31 cellular contexts compared by ENCODE assay signal in the genomic region with DNA sequence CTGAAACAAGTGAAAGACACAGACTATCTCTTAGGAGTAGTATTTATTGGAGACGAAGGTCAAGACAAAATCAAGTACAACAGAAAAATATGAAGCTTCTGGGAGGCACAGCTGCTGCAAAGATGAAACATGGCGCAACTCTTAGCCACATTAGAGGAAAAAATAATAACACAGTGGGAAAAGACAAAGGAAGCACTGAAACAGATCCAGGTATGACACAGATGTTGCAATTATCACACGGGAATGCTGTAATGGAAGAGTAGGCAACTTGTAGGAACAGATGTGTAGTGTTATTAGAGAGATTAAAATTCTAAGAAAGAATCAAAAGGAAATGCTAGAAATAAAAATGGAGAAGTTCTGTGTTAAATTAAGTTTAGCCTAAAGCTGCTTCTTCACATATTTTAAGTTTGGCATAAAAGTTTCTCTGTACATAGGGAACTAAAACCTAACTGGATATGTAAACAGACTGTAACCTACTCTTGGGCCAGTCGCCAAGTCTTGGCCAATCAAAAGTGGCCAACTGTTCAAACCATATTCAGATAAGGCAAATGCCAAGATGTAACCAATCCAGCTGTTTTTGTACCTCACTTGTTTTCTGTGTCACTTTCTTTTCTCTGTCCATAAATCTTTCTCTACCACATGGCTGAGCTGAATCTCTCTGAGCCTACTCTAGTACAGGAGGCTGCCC.
DNase-seq lines count a peak whose midpoint lies in the region; ATAC-seq, FAIRE-seq and TF ChIP-seq lines count a peak whose summit lies in the region.
"Had no signal": no experiment of that assay in that cellular context is flagged by ENCODE, and none has a peak within 500 bp of the region (broad histone marks: within the 10 kb centered on the region; RNA-seq: fewer than 3 reads in every experiment).

No MANE protein-coding gene starts in this region.

- TF ChIP-seq CTCF in bronchial epithelial cell (IDR thresholded peaks at IDR 0.05; ENCODE audit: insufficient read depth, low read length, severe bottlenecking) (no peak), tibial artery (IDR thresholded peaks at IDR 0.05) (no peak)

- DNase-seq in H4 (ENCODE audit: low spot score) = peak; percentile 61
- peak; percentile 73 for DNase-seq in MV-4-11 (lab: John Stamatoyannopoulos, UW)
- DNase-seq in bronchial epithelial cell (ENCODE audit: low read depth) = peak; percentile 56
- no peak for DNase-seq in sciatic nerve (ENCODE audit: low spot score)
- DNase-seq in ACHN = no peak
- DNase-seq in tibial artery = no peak
- DNase-seq: activated CD4-positive, alpha-beta T cell treated with anti-CD3 and anti-CD28 coated beads, Interleukin-2, amount 50 U/mL, for 4 hours; activated CD4-positive, CD25-positive, alpha-beta regulatory T cell; activated CD8-positive, alpha-beta memory T cell treated with anti-CD3 and anti-CD28 coated beads, Interleukin-2, amount 50 U/mL, for 48 hours; CD4-positive, CD25-positive, alpha-beta regulatory T cell; cerebellar nuclear complex; heart right ventricle; HFFc6; left cardiac atrium; mesenchymal stem cell; naive B cell; NCI-H1048; NCI-H187 treated with DMSO at 0.1 percent for 48 hours; NCI-H774; nucleus accumbens; retina; Right ventricle myocardium superior; stimulated activated CD4-positive, alpha-beta T cell treated with anti-CD3 and anti-CD28 coated beads, Interleukin-4, amount 100 ng/mL, for 24 hours; stimulated activated naive B cell treated with anti-CD40 and anti-IgM and Interleukin-4, amounts not matched to agents 10 μg/mL and 1 μg/mL and 100 μg/mL, for 72 hours had no signal

- in situ Hi-C loops in ACHN (cut with HindIII; ENCODE audit: low pct_ligation_motif_present, low pct_unique_long_range_greater_than_20kb, low sequenced_read_pairs) = no loop called here

- intact Hi-C loops in sciatic nerve (cut with DNase I) (no loop called here), tibial artery (cut with DNase I; ENCODE audit: low total_unique reads) (no loop called here)

- H3K9me3 ChIP-seq in tibial artery = no peaks in the 10 kb centered on the region
- H3K9me3 ChIP-seq: ascending aorta, heart right ventricle, thoracic aorta had no signal

- H3K27ac ChIP-seq in tibial artery = no peak overlapping the region
- H3K27ac ChIP-seq: ascending aorta, epithelial cell of prostate, heart right ventricle, thoracic aorta had no signal

- no peaks in the 10 kb centered on the region for H3K27me3 ChIP-seq in bronchial epithelial cell (ENCODE audit: control insufficient read depth, insufficient read depth, low read length)
- H3K27me3 ChIP-seq in tibial artery = no peaks in the 10 kb centered on the region
- H3K27me3 ChIP-seq: ascending aorta, heart right ventricle had no signal

- peak; percentile 95 for ATAC-seq in sciatic nerve
- no peak for ATAC-seq in HG03159 (IDR thresholded peaks at IDR 0.05; ENCODE audit: unreplicated experiment)
- ATAC-seq: heart right ventricle; K562; left cardiac atrium; stimulated activated naive B cell treated with anti-CD40 and anti-IgM and Interleukin-4, amounts not matched to agents 10 μg/mL and 1 μg/mL and 100 μg/mL, for 72 hours had no signal

- no peak overlapping the region for H3K4me3 ChIP-seq in bronchial epithelial cell (ENCODE audit: low read depth, low read length)
- H3K4me3 ChIP-seq in tibial artery = no peak overlapping the region
- H3K4me3 ChIP-seq: ascending aorta, heart right ventricle, K562, thoracic aorta had no signal

- H3K36me3 ChIP-seq in bronchial epithelial cell (ENCODE audit: control insufficient read depth, insufficient read depth, low read length) (no peaks in the 10 kb centered on the region), tibial artery (no peaks in the 10 kb centered on the region)
- H3K36me3 ChIP-seq: ascending aorta, heart right ventricle, thoracic aorta had no signal

- FAIRE-seq in bronchial epithelial cell (lab: Jason Lieb, UNC) = no peak
- FAIRE-seq: G401.6, GM18507, K562 had no signal

- no peaks in the 10 kb centered on the region for H3K4me1 ChIP-seq in tibial artery
- H3K4me1 ChIP-seq: ascending aorta, heart right ventricle had no signal

Comparison
In these comparisons a context has a peak if more than half of its experiments do, and no peak if none do; other contexts are left out.
1. DNase-seq: peak in H4 (single experiment), MV-4-11 (single experiment) and bronchial epithelial cell (single experiment); none in sciatic nerve (single experiment), ACHN (single experiment) and tibial artery (0 of 2).